In the genomic region with DNA sequence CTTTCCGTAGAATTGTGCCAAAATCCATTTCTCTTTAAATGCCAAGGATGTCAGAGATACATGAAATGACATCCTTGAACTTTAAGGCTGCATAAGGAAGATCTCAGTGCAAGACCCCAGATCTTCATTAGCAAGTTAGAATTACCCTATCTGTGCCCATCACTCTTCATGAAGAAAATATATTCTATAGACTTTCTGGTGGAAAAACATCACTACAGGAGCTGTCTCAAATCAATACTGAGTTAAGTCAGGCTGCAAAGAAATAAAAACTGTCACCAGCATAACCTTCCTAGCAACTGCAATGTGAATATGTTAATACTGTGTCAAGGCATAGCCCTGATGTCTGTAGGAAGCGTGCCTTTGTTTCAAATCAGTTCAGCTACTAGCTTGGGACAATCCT, we compare ENCODE assay signal across 1 cellular context.
TF ChIP-seq lines count a peak whose summit lies in the region.

No MANE protein-coding gene starts in this region.

TF ChIP-seq in H1, 55 proteins besides CTCF, POLR2A, EP300 and RAD21 (continued from another document):
- TF ChIP-seq RFX5 (IDR thresholded peaks at IDR 0.05; ENCODE audit: borderline replicate concordance, low read depth, low read length) (0 out of 2 replicates have a peak, but pooled peaks have one; percentile 13), TAF7 (optimal IDR thresholded peaks at IDR 0.05; ENCODE audit: borderline replicate concordance, low read depth, low read length) (no peak), RNF2 (IDR thresholded peaks at IDR 0.05; ENCODE audit: borderline replicate concordance, low read depth, low read length, missing control alignments, poor library complexity, severe bottlenecking) (no peak)
